ENCODE assay signal across 14 cellular contexts in the genomic region with DNA sequence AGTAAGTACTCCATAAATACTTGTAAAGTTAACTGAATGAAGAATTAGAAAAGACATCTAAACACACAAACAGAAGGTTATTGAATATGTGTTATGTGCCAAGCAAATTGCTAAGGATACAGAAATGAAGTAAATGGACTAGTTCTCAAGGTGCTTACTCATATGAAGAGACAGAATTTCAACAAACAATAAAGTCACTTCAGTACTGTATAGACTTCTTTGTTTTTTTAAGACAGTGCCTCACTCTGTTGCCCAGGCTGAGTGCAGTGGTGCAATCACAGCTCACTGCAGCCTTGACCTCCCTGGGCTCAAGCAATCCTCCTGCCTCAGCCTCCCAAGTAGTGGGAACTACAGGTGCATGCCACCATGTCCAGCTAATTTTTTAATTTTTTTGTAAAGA. TPM values are rescaled to one million over a fixed set of nuclear protein-coding genes. Genes with fewer than 3 reads are reported as not detected.
DNase-seq lines count a peak whose midpoint lies in the region; ATAC-seq and TF ChIP-seq lines count a peak whose summit lies in the region.
"Had no signal": no experiment of that assay in that cellular context is flagged by ENCODE, and none has a peak within 500 bp of the region (broad histone marks: within the 10 kb centered on the region; RNA-seq: fewer than 3 reads in every experiment).

No MANE protein-coding gene starts in this region.

- H2AFZ ChIP-seq in hepatocyte, result no peak overlapping the region

- CTCF ChIA-PET in activated CD4-positive, alpha-beta T cell treated with anti-CD3 and anti-CD28 coated beads for 36 hours (lab: Charles Lee), result interaction anchor here (1.3 kb wide), 1 partner anchor 128 kb away, joined by 5 read pairs; no protein-coding TSS in a partner anchor

- no peak overlapping the region for H3K4me2 ChIP-seq in hepatocyte
- H3K4me2 ChIP-seq: BLaER1 treated with 17β-estradiol and CSF1 and Interleukin-3, amounts not matched to agents 10 nM and 100 nM had no signal

- DNase-seq in activated CD4-positive, alpha-beta T cell treated with anti-CD3 and anti-CD28 coated beads for 36 hours, result no peak
- DNase-seq in activated CD4-positive, alpha-beta T cell treated with anti-CD3 and anti-CD28 coated beads, Interleukin-2, amount 50 U/mL, for 4 hours, result no peak
- DNase-seq in natural killer cell treated with Interleukin-12 subunit alpha and Interleukin-12 subunit beta and Interleukin-15 and Interleukin-18, amount 100 ng/mL, for 72 hours (ENCODE audit: low spot score), result no peak
- no peak for DNase-seq in natural killer cell
- DNase-seq in hepatocyte (ENCODE audit: low spot score), result no peak
- no peak for DNase-seq in stimulated activated CD4-positive, alpha-beta T cell treated with anti-CD3 and anti-CD28 coated beads, Interleukin-15, amount 100 ng/mL, for 24 hours
- DNase-seq: ACHN; CD4-positive, CD25-positive, alpha-beta regulatory T cell; DMS53; GF-D8 had no signal

- H3K79me2 ChIP-seq in hepatocyte, result no peaks in the 10 kb centered on the region

- no peaks in the 10 kb centered on the region for H4K20me1 ChIP-seq in hepatocyte (ENCODE audit: insufficient read depth, poor library complexity, severe bottlenecking)
- H4K20me1 ChIP-seq: BLaER1 treated with 17β-estradiol and CSF1 and Interleukin-3, amounts not matched to agents 10 nM and 100 nM had no signal

- H3K9me3 ChIP-seq in hepatocyte (ENCODE audit: low read depth) (no peaks in the 10 kb centered on the region), skeletal muscle tissue (ENCODE audit: control insufficient read depth in 3 of 3, low read length in 3 of 3) (no peaks in the 10 kb centered on the region)
- H3K9me3 ChIP-seq: HAP-1 had no signal

- no peak overlapping the region for H3K9ac ChIP-seq in skeletal muscle tissue (ENCODE audit: low read depth in 1 of 3, low read length in 3 of 3)
- H3K9ac ChIP-seq: BLaER1 treated with 17β-estradiol and CSF1 and Interleukin-3, amounts not matched to agents 10 nM and 100 nM had no signal

- no peak overlapping the region for H3K4me3 Mint-ChIP-seq in activated CD4-positive, alpha-beta T cell treated with anti-CD3 and anti-CD28 coated beads for 36 hours
- no peak overlapping the region for H3K4me3 Mint-ChIP-seq in natural killer cell treated with Interleukin-12 subunit alpha and Interleukin-12 subunit beta and Interleukin-15 and Interleukin-18, amount 100 ng/mL, for 72 hours
- no peak overlapping the region for H3K4me3 Mint-ChIP-seq in natural killer cell
- H3K4me3 Mint-ChIP-seq: CD4-positive, CD25-positive, alpha-beta regulatory T cell had no signal

- intact Hi-C loops in activated CD4-positive, alpha-beta T cell treated with anti-CD3 and anti-CD28 coated beads for 36 hours (cut with DNase I, micrococcal nuclease), result no loop called here
- intact Hi-C loops in natural killer cell (cut with micrococcal nuclease), result no loop called here

- H3K4me1 Mint-ChIP-seq in activated CD4-positive, alpha-beta T cell treated with anti-CD3 and anti-CD28 coated beads for 36 hours, result no peaks in the 10 kb centered on the region
- H3K4me1 Mint-ChIP-seq in natural killer cell treated with Interleukin-12 subunit alpha and Interleukin-12 subunit beta and Interleukin-15 and Interleukin-18, amount 100 ng/mL, for 72 hours (ENCODE audit: low read depth in 2 of 2), result peaks cover 29% of the 10 kb centered on the region in 2 donors
- H3K4me1 Mint-ChIP-seq in natural killer cell, result peaks cover 0 to 16% of the 10 kb centered on the region in 2 donors
- H3K4me1 Mint-ChIP-seq: CD4-positive, CD25-positive, alpha-beta regulatory T cell had no signal

- H3K27ac ChIP-seq in hepatocyte (peak overlapping the region; percentile 10), skeletal muscle tissue (ENCODE audit: low read depth, low read length) (peak overlapping the region; percentile 73)
- H3K27ac ChIP-seq: BLaER1 treated with 17β-estradiol and CSF1 and Interleukin-3, amounts not matched to agents 10 nM and 100 nM had no signal

- H3K27me3 ChIP-seq in hepatocyte (no peaks in the 10 kb centered on the region), skeletal muscle tissue (ENCODE audit: control insufficient read depth in 3 of 3, insufficient read depth in 3 of 3, low read length in 3 of 3) (no peaks in the 10 kb centered on the region)
- H3K27me3 ChIP-seq: BLaER1 treated with 17β-estradiol and CSF1 and Interleukin-3, amounts not matched to agents 10 nM and 100 nM had no signal

- no peaks in the 10 kb centered on the region for H3K9me2 ChIP-seq in hepatocyte (replicated peaks; ENCODE audit: insufficient read depth)

- no peaks in the 10 kb centered on the region for H3K27me3 Mint-ChIP-seq in activated CD4-positive, alpha-beta T cell treated with anti-CD3 and anti-CD28 coated beads for 36 hours
- no peaks in the 10 kb centered on the region for H3K27me3 Mint-ChIP-seq in natural killer cell treated with Interleukin-12 subunit alpha and Interleukin-12 subunit beta and Interleukin-15 and Interleukin-18, amount 100 ng/mL, for 72 hours
- H3K27me3 Mint-ChIP-seq in natural killer cell (ENCODE audit: low read depth in 2 of 2), result no peaks in the 10 kb centered on the region
- H3K27me3 Mint-ChIP-seq: CD4-positive, CD25-positive, alpha-beta regulatory T cell had no signal

- POLR2A ChIA-PET in activated CD4-positive, alpha-beta T cell treated with anti-CD3 and anti-CD28 coated beads for 36 hours (lab: Charles Lee), result no interaction called here

- TF ChIP-seq CTCF in natural killer cell (IDR thresholded peaks at IDR 0.05), result no peak
- TF ChIP-seq CTCF in hepatocyte (IDR thresholded peaks at IDR 0.05; ENCODE audit: poor library complexity), result no peak

- peak; percentile 74 for ATAC-seq in activated CD4-positive, alpha-beta T cell treated with anti-CD3 and anti-CD28 coated beads for 36 hours
- ATAC-seq in natural killer cell treated with Interleukin-12 subunit alpha and Interleukin-12 subunit beta and Interleukin-15 and Interleukin-18, amount 100 ng/mL, for 72 hours, result peak; percentile 47 to 51
- ATAC-seq in natural killer cell, result no peak
- no peak for ATAC-seq in HG03378 (IDR thresholded peaks at IDR 0.05; ENCODE audit: unreplicated experiment)

- H3K9me3 Mint-ChIP-seq in activated CD4-positive, alpha-beta T cell treated with anti-CD3 and anti-CD28 coated beads for 36 hours (ENCODE audit: low read depth), result no peaks in the 10 kb centered on the region
- no peaks in the 10 kb centered on the region for H3K9me3 Mint-ChIP-seq in natural killer cell treated with Interleukin-12 subunit alpha and Interleukin-12 subunit beta and Interleukin-15 and Interleukin-18, amount 100 ng/mL, for 72 hours
- no peaks in the 10 kb centered on the region for H3K9me3 Mint-ChIP-seq in natural killer cell
- H3K9me3 Mint-ChIP-seq: CD4-positive, CD25-positive, alpha-beta regulatory T cell had no signal

- H3K4me1 ChIP-seq in hepatocyte (ENCODE audit: insufficient read depth) (no peaks in the 10 kb centered on the region), skeletal muscle tissue (ENCODE audit: control insufficient read depth in 3 of 3, insufficient read depth in 3 of 3, low read length in 3 of 3) (peaks cover 10 to 20% (median 19%) of the 10 kb centered on the region in 3 donors)

- peaks cover 73% of the 10 kb centered on the region for H3K36me3 Mint-ChIP-seq in activated CD4-positive, alpha-beta T cell treated with anti-CD3 and anti-CD28 coated beads for 36 hours (ENCODE audit: low read depth)
- H3K36me3 Mint-ChIP-seq in natural killer cell treated with Interleukin-12 subunit alpha and Interleukin-12 subunit beta and Interleukin-15 and Interleukin-18, amount 100 ng/mL, for 72 hours, result peaks cover 54% of the 10 kb centered on the region
- H3K36me3 Mint-ChIP-seq in natural killer cell, result peaks cover 9% of the 10 kb centered on the region

- H3K36me3 ChIP-seq in hepatocyte (replicated peaks; ENCODE audit: insufficient read depth, low read depth), result no peaks in the 10 kb centered on the region
- H3K36me3 ChIP-seq in skeletal muscle tissue (ENCODE audit: control insufficient read depth in 3 of 3, insufficient read depth in 3 of 3, low read length in 3 of 3), result no peaks in the 10 kb centered on the region
- H3K36me3 ChIP-seq: HAP-1 had no signal

- no peak overlapping the region for H3K4me3 ChIP-seq in hepatocyte
- no peak overlapping the region for H3K4me3 ChIP-seq in skeletal muscle tissue (ENCODE audit: low read length in 3 of 3)
- H3K4me3 ChIP-seq: BLaER1 treated with 17β-estradiol and CSF1 and Interleukin-3, amounts not matched to agents 10 nM and 100 nM; HAP-1 had no signal

- no peak overlapping the region for H3K27ac Mint-ChIP-seq in activated CD4-positive, alpha-beta T cell treated with anti-CD3 and anti-CD28 coated beads for 36 hours
- H3K27ac Mint-ChIP-seq in natural killer cell treated with Interleukin-12 subunit alpha and Interleukin-12 subunit beta and Interleukin-15 and Interleukin-18, amount 100 ng/mL, for 72 hours, result peak overlapping the region in 1 of 2 donors; percentile 50
- H3K27ac Mint-ChIP-seq in natural killer cell, result no peak overlapping the region

RNA-seq across cellular contexts. Expression of a gene that starts 57.3 kb away (rescaled TPM):
- total RNA-seq in activated CD4-positive, alpha-beta T cell treated with anti-CD3 and anti-CD28 coated beads for 36 hours, result 100 to 1,000 TPM; 433 to 510 TPM
- 100 to 1,000 TPM; 319 to 328 TPM for total RNA-seq in natural killer cell treated with Interleukin-12 subunit alpha and Interleukin-12 subunit beta and Interleukin-15 and Interleukin-18, amount 100 ng/mL, for 72 hours
- total RNA-seq in natural killer cell (100 to 1,000 TPM; 137 to 183 (median 149) TPM), hepatocyte (178 and 194 TPM in 2 replicates), skeletal muscle tissue (187 TPM)
- polyA plus RNA-seq in hepatocyte, result 102 and 104 TPM in 2 replicates

Comparison
In these comparisons a context has a peak if more than half of its experiments do, and no peak if none do; other contexts are left out.
1. ATAC-seq: peak in activated CD4-positive, alpha-beta T cell treated with anti-CD3 and anti-CD28 coated beads for 36 hours (single experiment) and natural killer cell treated with Interleukin-12 subunit alpha and Interleukin-12 subunit beta and Interleukin-15 and Interleukin-18, amount 100 ng/mL, for 72 hours (2 of 2); none in natural killer cell (0 of 3) and HG03378 (single experiment).